ENCODE assay signal across 8 cellular contexts in the genomic region with DNA sequence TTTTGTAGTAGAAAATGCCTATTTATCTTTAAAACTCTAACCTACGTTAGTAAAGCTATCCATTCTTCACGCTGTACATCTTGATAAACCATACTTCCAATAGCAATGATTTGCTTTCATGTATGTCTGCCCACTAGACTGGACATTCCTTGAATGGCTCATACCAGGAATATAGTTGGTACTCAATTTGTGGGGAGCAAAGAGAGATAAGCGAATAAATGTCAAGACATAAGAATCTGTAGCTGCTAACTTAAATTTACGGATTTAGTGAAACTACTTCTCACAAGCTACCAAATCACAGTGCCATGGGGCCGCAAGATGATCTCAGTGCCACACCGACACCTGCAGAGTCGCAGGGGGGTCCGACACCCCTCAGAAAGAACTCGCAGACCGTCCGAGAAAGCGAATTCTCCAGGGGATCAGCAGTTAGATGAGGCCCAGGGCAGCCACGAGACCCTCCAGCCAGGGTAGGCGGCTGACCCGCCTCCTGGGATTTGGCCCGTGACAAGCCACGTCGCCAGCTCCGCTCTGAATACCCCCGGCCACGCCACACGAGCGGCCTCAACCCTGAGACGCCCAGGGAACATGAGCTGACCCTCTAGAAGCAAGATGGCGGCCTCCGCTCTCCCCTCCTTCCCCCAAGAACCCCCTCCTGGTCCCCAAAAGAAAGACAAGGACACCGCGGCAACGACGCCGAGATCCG. TPM values are rescaled to one million over a fixed set of nuclear protein-coding genes. Genes with fewer than 3 reads are reported as not detected.
DNase-seq lines count a peak whose midpoint lies in the region; ATAC-seq, FAIRE-seq and TF ChIP-seq lines count a peak whose summit lies in the region.

No MANE protein-coding gene starts in this region.

- H3K23ac ChIP-seq in H1 (ENCODE audit: insufficient read length): no peak overlapping the region

- TF ChIP-seq CTCF in OCI-LY1 (IDR thresholded peaks at IDR 0.05; ENCODE audit: low read length): no peak
- TF ChIP-seq CTCF in H1 (IDR thresholded peaks at IDR 0.05; ENCODE audit: control extremely low read depth in 1 of 3, insufficient read depth in 1 of 3, low read depth in 1 of 3, low read length in 3 of 3): no peak

- peak overlapping the region; percentile 87 to 96 (median 89) for H3K4me3 Mint-ChIP-seq in CD8-positive, alpha-beta memory T cell
- H3K4me3 Mint-ChIP-seq in naive thymus-derived CD8-positive, alpha-beta T cell: peak overlapping the region; percentile 87 to 96 (median 88)

- H2BK120ac ChIP-seq in H1 (replicated peaks; ENCODE audit: low read depth, low read length): no peak overlapping the region

- H3K18ac ChIP-seq in H1 (ENCODE audit: extremely low read depth, low read length): peak overlapping the region; percentile 99

- H3K9ac ChIP-seq in GM23248: peak overlapping the region; percentile 96
- H3K9ac ChIP-seq in OCI-LY1 (ENCODE audit: low read length): peak overlapping the region; percentile 91
- peak overlapping the region; percentile 83 to 96 (median 94) for H3K9ac ChIP-seq in H1 (replicated peaks in 1 of 4; ENCODE audit: extremely low read depth in 1 of 4, low read depth in 3 of 4, low read length in 3 of 4)

- H3K79me2 ChIP-seq in GM23248 (ENCODE audit: insufficient read depth): peaks cover 53% of the 10 kb centered on the region
- peaks cover 38% of the 10 kb centered on the region for H3K79me2 ChIP-seq in OCI-LY1 (ENCODE audit: insufficient read depth, low read length)
- peaks cover 23 to 46% of the 10 kb centered on the region in 2 experiments for H3K79me2 ChIP-seq in H1 (ENCODE audit: control insufficient read depth in 1 of 2, insufficient read depth in 2 of 2, low read length in 2 of 2)

- H3K23me2 ChIP-seq in H1 (ENCODE audit: low read depth, low read length): peaks cover 7% of the 10 kb centered on the region

- TF ChIP-seq EP300 in H1 (IDR thresholded peaks at IDR 0.05; ENCODE audit: borderline replicate concordance in 1 of 2, low read depth in 2 of 2, low read length in 2 of 2): no peak

- peak overlapping the region; percentile 92 for H3K4me2 ChIP-seq in GM23248 (ENCODE audit: unreplicated experiment)
- peak overlapping the region; percentile 98 for H3K4me2 ChIP-seq in OCI-LY1 (ENCODE audit: low read length)
- H3K4me2 ChIP-seq in H1 (ENCODE audit: insufficient read depth in 1 of 2, low read depth in 2 of 2, low read length in 2 of 2): peak overlapping the region; percentile 87 to 89

- WGBS in GM23248 (ENCODE audit: low coverage in 1 of 2, low lambda C conversion rate in 2 of 2, missing lambda C conversion rate in 2 of 2), 2 experiments: 14 to 17% methylated on average over 21 to 22 of the region's 32 CpGs
- WGBS in H1 (ENCODE audit: extremely low coverage in 1 of 2, insufficient coverage in 1 of 2, insufficient read length in 1 of 2, insufficient replicate concordance in 2 of 2, low coverage in 1 of 2, low lambda C conversion rate in 2 of 2, missing lambda C conversion rate in 1 of 2), 2 experiments: 13% methylated on average over 22 of the region's 32 CpGs; no CpG with 5 or more reads in 1 of the 2 experiments

- H3K27ac Mint-ChIP-seq in CD8-positive, alpha-beta memory T cell: peak overlapping the region; percentile 83 to 98 (median 90)
- H3K27ac Mint-ChIP-seq in naive thymus-derived CD8-positive, alpha-beta T cell: peak overlapping the region; percentile 89 to 97 (median 95)

- no peak for FAIRE-seq in H1 (lab: Jason Lieb, UNC)

- H4K5ac ChIP-seq in H1 (ENCODE audit: insufficient read length, low read depth, low read length): peak overlapping the region; percentile 97

- peaks cover 38 to 50% (median 49%) of the 10 kb centered on the region in 3 donors for H3K4me1 Mint-ChIP-seq in CD8-positive, alpha-beta memory T cell
- peaks cover 24 to 51% (median 48%) of the 10 kb centered on the region in 4 donors for H3K4me1 Mint-ChIP-seq in naive thymus-derived CD8-positive, alpha-beta T cell

- peak overlapping the region; percentile 83 for H3K27ac ChIP-seq in CD8-positive, alpha-beta memory T cell (ENCODE audit: low read depth, low read length)
- H3K27ac ChIP-seq in GM23248 (peak overlapping the region; percentile 97), OCI-LY1 (ENCODE audit: low read depth, low read length, poor library complexity, severe bottlenecking) (peak overlapping the region; percentile 11), H1 (ENCODE audit: low read depth, low read length) (peak overlapping the region; percentile 98)

- H3K27me3 Mint-ChIP-seq in CD8-positive, alpha-beta memory T cell: no peaks in the 10 kb centered on the region
- H3K27me3 Mint-ChIP-seq in naive thymus-derived CD8-positive, alpha-beta T cell: no peaks in the 10 kb centered on the region

- H3K36me3 ChIP-seq in CD8-positive, alpha-beta memory T cell (ENCODE audit: insufficient read depth, low read length): no peaks in the 10 kb centered on the region
- no peaks in the 10 kb centered on the region for H3K36me3 ChIP-seq in GM23248 (ENCODE audit: low read depth)
- no peaks in the 10 kb centered on the region for H3K36me3 ChIP-seq in OCI-LY1 (ENCODE audit: insufficient read depth, low read length)
- peaks cover 0 to 4% (median 0%) of the 10 kb centered on the region in 4 experiments; a peak in 1 of 8 replicates for H3K36me3 ChIP-seq in H1 (ENCODE audit: control insufficient read depth in 2 of 4, insufficient read depth in 4 of 4, low read length in 3 of 4)

- H3K9me2 ChIP-seq in GM23248 (ENCODE audit: insufficient read depth) (0 out of 2 replicates have a peak, but pooled peaks cover 3% of the 10 kb centered on the region), OCI-LY1 (ENCODE audit: low read depth, low read length) (no peaks in the 10 kb centered on the region)

- peak overlapping the region; percentile 69 for H2AFZ ChIP-seq in GM23248
- H2AFZ ChIP-seq in OCI-LY1 (ENCODE audit: low read length): peak overlapping the region; percentile 69
- peak overlapping the region; percentile 60; the same call in 1 of the 2 replicates for H2AFZ ChIP-seq in H1 (ENCODE audit: low read length)

- H3K9me3 ChIP-seq in CD8-positive, alpha-beta memory T cell (ENCODE audit: low read length): no peaks in the 10 kb centered on the region
- no peaks in the 10 kb centered on the region for H3K9me3 ChIP-seq in GM23248 (ENCODE audit: low read depth)
- no peaks in the 10 kb centered on the region for H3K9me3 ChIP-seq in OCI-LY1 (ENCODE audit: low read length)
- no peaks in the 10 kb centered on the region for H3K9me3 ChIP-seq in H1 (ENCODE audit: insufficient read depth in 2 of 2, low read depth in 1 of 2, low read length in 1 of 2)

- H2BK12ac ChIP-seq in H1 (ENCODE audit: low read depth, low read length): 0 out of 2 replicates have a peak overlapping the region, but pooled peaks have one; percentile 51

- no peak overlapping the region for H2BK15ac ChIP-seq in H1 (ENCODE audit: low read length)

- H2BK5ac ChIP-seq in H1 (ENCODE audit: low read depth, low read length): peak overlapping the region; percentile 89

- H3F3A ChIP-seq in GM23248 (ENCODE audit: insufficient read depth) (peaks cover 51% of the 10 kb centered on the region), OCI-LY1 (ENCODE audit: insufficient read depth, low read length) (no peaks in the 10 kb centered on the region)

- peak overlapping the region; percentile 75 for H3K4me3 ChIP-seq in CD8-positive, alpha-beta memory T cell (ENCODE audit: low read length)
- H3K4me3 ChIP-seq in GM23248: peak overlapping the region; percentile 95
- peak overlapping the region; percentile 87 for H3K4me3 ChIP-seq in OCI-LY1 (ENCODE audit: low read depth, low read length, poor library complexity, severe bottlenecking)
- peak overlapping the region; percentile 69 to 93 (median 78) for H3K4me3 ChIP-seq in H1 (ENCODE audit: extremely low read depth in 1 of 4, insufficient read depth in 2 of 4, low read depth in 3 of 4, low read length in 4 of 4)

- peak in 1 of 5 donors; percentile 2 for DNase-seq in CD8-positive, alpha-beta memory T cell
- DNase-seq in GM23248: no peak
- DNase-seq in H1 (ENCODE audit: low read depth in 1 of 2, low spot score in 2 of 2): no peak
- peak in 2 of 10 donors; percentile 2 to 29 for DNase-seq in naive thymus-derived CD8-positive, alpha-beta T cell
- DNase-seq in dermis blood vessel endothelial cell: no peak
- no peak for DNase-seq in NCI-H1694 (lab: John Stamatoyannopoulos, UW)

- peaks cover 47% of the 10 kb centered on the region for H3K4me1 ChIP-seq in CD8-positive, alpha-beta memory T cell (ENCODE audit: insufficient read depth, low read length)
- H3K4me1 ChIP-seq in GM23248 (ENCODE audit: insufficient read depth) (peaks cover 55% of the 10 kb centered on the region), OCI-LY1 (ENCODE audit: insufficient read depth, low read length, severe bottlenecking) (peaks cover 37% of the 10 kb centered on the region), H1 (replicated peaks in 1 of 4; ENCODE audit: control insufficient read depth in 3 of 4, insufficient read depth in 4 of 4, low read length in 3 of 4) (peaks cover 2 to 8% (median 5%) of the 10 kb centered on the region in 4 experiments; a peak in 6 of 7 replicates)

- peaks cover 5% of the 10 kb centered on the region; the same call in 1 of the 2 replicates for H3K79me1 ChIP-seq in H1 (ENCODE audit: low read depth, low read length)

- no peak overlapping the region for H3K4ac ChIP-seq in H1 (replicated peaks; ENCODE audit: insufficient read length, low read depth, low read length)

- no peak overlapping the region for H2AK5ac ChIP-seq in H1 (ENCODE audit: low read depth, low read length)

- CTCF ChIA-PET in CD8-positive, alpha-beta memory T cell (lab: Charles Lee): interaction anchor here (1.3 to 4.0 kb wide), 7 partner anchors 30 to 119 kb away, joined by 3 to 30 read pairs (median 3); no protein-coding TSS in a partner anchor
- CTCF ChIA-PET in H1 (lab: Charles Lee; ENCODE audit: partially characterized antibody): interaction anchor here (0.6 to 15.8 kb wide), 12 partner anchors 9 to 122 kb away, joined by 3 to 145 read pairs (median 4); no protein-coding TSS in a partner anchor

- no peaks in the 10 kb centered on the region for H3K9me3 Mint-ChIP-seq in CD8-positive, alpha-beta memory T cell
- no peaks in the 10 kb centered on the region for H3K9me3 Mint-ChIP-seq in naive thymus-derived CD8-positive, alpha-beta T cell

- TF ChIP-seq RAD21 in H1 (IDR thresholded peaks at IDR 0.05 in 1 of 2, conservative IDR thresholded peaks at IDR 0.05 in 1 of 2; ENCODE audit: low read depth in 2 of 2, low read length in 2 of 2): no peak

- ATAC-seq in naive thymus-derived CD8-positive, alpha-beta T cell: peak; percentile 18 to 25
- ATAC-seq in HG03521 (IDR thresholded peaks at IDR 0.05; ENCODE audit: unreplicated experiment): no peak

- in situ Hi-C loops in GM23248 (cut with MboI): no loop called here

- no peak overlapping the region for H3K14ac ChIP-seq in H1 (ENCODE audit: insufficient read length)

- peak overlapping the region; percentile 99 for H4K8ac ChIP-seq in H1 (ENCODE audit: extremely low read depth, insufficient read depth, low read length)

- H4K91ac ChIP-seq in H1 (replicated peaks; ENCODE audit: insufficient read length, low read length): peak overlapping the region; percentile 87

- H3K27me3 ChIP-seq in CD8-positive, alpha-beta memory T cell (ENCODE audit: insufficient read depth, low read length, poor library complexity, severe bottlenecking): no peaks in the 10 kb centered on the region
- H3K27me3 ChIP-seq in GM23248 (replicated peaks; ENCODE audit: insufficient read depth) (no peaks in the 10 kb centered on the region), OCI-LY1 (ENCODE audit: insufficient read depth, low read length) (no peaks in the 10 kb centered on the region), H1 (replicated peaks in 1 of 4; ENCODE audit: control insufficient read depth in 3 of 4, extremely low read depth in 1 of 4, insufficient read depth in 3 of 4, low read length in 3 of 4) (no peaks in the 10 kb centered on the region)

- no peak; a peak in 1 of 3 replicates for TF ChIP-seq POLR2A in H1 (IDR thresholded peaks at IDR 0.05; ENCODE audit: control extremely low read depth in 1 of 2, low read depth in 2 of 2, low read length in 2 of 2)

- H2BK20ac ChIP-seq in H1 (ENCODE audit: low read length): no peak overlapping the region

- H3K36me3 Mint-ChIP-seq in CD8-positive, alpha-beta memory T cell: peaks cover 0 to 17% (median 0%) of the 10 kb centered on the region in 3 donors
- peaks cover 0 to 6% (median 0%) of the 10 kb centered on the region in 3 donors for H3K36me3 Mint-ChIP-seq in naive thymus-derived CD8-positive, alpha-beta T cell

- POLR2A ChIA-PET in CD8-positive, alpha-beta memory T cell (lab: Charles Lee): interaction anchor here (0.8 to 2.3 kb wide), 6 partner anchors 9 to 1280 kb away, joined by 3 to 14 read pairs (median 6); partner anchors contain the start of gene CDK13
- POLR2A ChIA-PET in H1 (lab: Charles Lee; ENCODE audit: partially characterized antibody): interaction anchor here (0.6 to 4.6 kb wide), 31 partner anchors 7 to 1539 kb away, joined by 3 to 47 read pairs (median 4); no protein-coding TSS in a partner anchor
- POLR2A ChIA-PET in naive thymus-derived CD8-positive, alpha-beta T cell (lab: Charles Lee): interaction anchor here (0.5 to 5.0 kb wide), 15 partner anchors 9 to 1299 kb away, joined by 3 to 38 read pairs (median 5); partner anchors contain the start of gene CDK13

- H4K20me1 ChIP-seq in GM23248 (ENCODE audit: insufficient read depth) (no peaks in the 10 kb centered on the region), OCI-LY1 (ENCODE audit: insufficient read depth, low read length) (no peaks in the 10 kb centered on the region), H1 (replicated peaks in 1 of 2; ENCODE audit: control insufficient read depth in 1 of 2, insufficient read depth in 2 of 2, low read length in 2 of 2) (peaks cover 0 to 6% of the 10 kb centered on the region in 2 experiments)

- H3K56ac ChIP-seq in H1 (replicated peaks; ENCODE audit: insufficient read length, low read depth, low read length): peak overlapping the region; percentile 90

RNA-seq across cellular contexts. Expression of gene RALA, which starts 0.6 kb away (rescaled TPM):
- 10 to 100 TPM; 32.9 to 33.0 TPM for total RNA-seq in CD8-positive, alpha-beta memory T cell
- polyA plus RNA-seq in CD8-positive, alpha-beta memory T cell: 38.6 TPM
- total RNA-seq in GM23248 (2014; rRNA removed; shearing (Covaris generic)): 21.7 and 23.1 TPM in 2 replicates
- polyA plus RNA-seq in GM23248 (2016; fragmentation: Nextera tagmentation; extraction: Ambion mirVana) (79.2 and 82.8 TPM in 2 replicates), H1 (2011; rRNA removed) (13.2 and 24.1 TPM in 2 replicates)
- 68.5 and 72.8 TPM in 2 replicates for total RNA-seq in H1 (2021; fragmentation: NEBNext Ultra II Directional; extraction: Animal tissue kit (Norgen Biotek cat#: 25700))
- polyA plus RNA-seq in H1 (2011; cell fraction: cytosol; rRNA removed): 28.5 TPM
- 8.0 TPM for polyA plus RNA-seq in H1 (2011; cell fraction: nucleus; rRNA removed)
- polyA plus RNA-seq in H1 (2012, experiment 1 of 2): 36.6 to 59.4 TPM (median 39.1 TPM) in 4 replicates
- polyA plus RNA-seq in H1 (2012, experiment 2 of 2): 8.6 TPM
- polyA plus RNA-seq in H1 (2013, experiment 1 of 2): 53.4 TPM
- polyA plus RNA-seq in H1 (2013, experiment 2 of 2): 56.7 TPM
- polyA minus RNA-seq in H1 (2011; rRNA and poly(A)+ RNA removed): 36.5 and 37.2 TPM in 2 replicates
- 52.2 TPM for polyA minus RNA-seq in H1 (2011; cell fraction: cytosol; rRNA and poly(A)+ RNA removed)
- polyA minus RNA-seq in H1 (2011; cell fraction: nucleus; rRNA and poly(A)+ RNA removed): 31.1 TPM
- total RNA-seq in naive thymus-derived CD8-positive, alpha-beta T cell: 10 to 100 TPM; 39.7 to 44.9 TPM
- 10 to 100 TPM; 46.6 to 55.1 (median 48.2) TPM for polyA plus RNA-seq in naive thymus-derived CD8-positive, alpha-beta T cell
- 36.9 and 49.4 TPM in 2 replicates for total RNA-seq in dermis blood vessel endothelial cell

RNA-seq across cellular contexts. Expression of gene YAE1, which starts 56.6 kb away (rescaled TPM):
- 10 to 100 TPM; 13.4 to 14.2 TPM for total RNA-seq in CD8-positive, alpha-beta memory T cell
- 12.7 TPM for polyA plus RNA-seq in CD8-positive, alpha-beta memory T cell
- total RNA-seq in GM23248 (2014; rRNA removed; shearing (Covaris generic)): 21.8 and 22.4 TPM in 2 replicates
- polyA plus RNA-seq in GM23248 (2016; fragmentation: Nextera tagmentation; extraction: Ambion mirVana) (40.5 and 43.5 TPM in 2 replicates), H1 (2011; rRNA removed) (11.7 and 24.1 TPM in 2 replicates)
- 30.0 and 38.0 TPM in 2 replicates for total RNA-seq in H1 (2021; fragmentation: NEBNext Ultra II Directional; extraction: Animal tissue kit (Norgen Biotek cat#: 25700))
- 34.3 TPM for polyA plus RNA-seq in H1 (2011; cell fraction: cytosol; rRNA removed)
- polyA plus RNA-seq in H1 (2011; cell fraction: nucleus; rRNA removed): 4.3 TPM
- polyA plus RNA-seq in H1 (2012, experiment 1 of 2): 26.9 to 44.7 TPM (median 32.2 TPM) in 4 replicates
- polyA plus RNA-seq in H1 (2012, experiment 2 of 2): 4.9 TPM
- polyA plus RNA-seq in H1 (2013, experiment 1 of 2): 32.2 TPM
- 32.4 TPM for polyA plus RNA-seq in H1 (2013, experiment 2 of 2)
- 11.8 and 13.5 TPM in 2 replicates for polyA minus RNA-seq in H1 (2011; rRNA and poly(A)+ RNA removed)
- 20.6 TPM for polyA minus RNA-seq in H1 (2011; cell fraction: cytosol; rRNA and poly(A)+ RNA removed)
- polyA minus RNA-seq in H1 (2011; cell fraction: nucleus; rRNA and poly(A)+ RNA removed): 42.7 TPM
- total RNA-seq in naive thymus-derived CD8-positive, alpha-beta T cell: 10 to 100 TPM; 33.7 to 37.6 TPM
- polyA plus RNA-seq in naive thymus-derived CD8-positive, alpha-beta T cell: 10 to 100 TPM; 10.9 to 20.6 (median 17.6) TPM
- total RNA-seq in dermis blood vessel endothelial cell: 16.2 and 22.3 TPM in 2 replicates

Comparison
In these comparisons a context has a peak if more than half of its experiments do, and no peak if none do; other contexts are left out.
1. H3K27ac ChIP-seq: peak in every context shown above with its lines; median percentile 98 in H1; 97 in GM23248; 83 in CD8-positive, alpha-beta memory T cell; 11 in OCI-LY1.